In the genomic region with DNA sequence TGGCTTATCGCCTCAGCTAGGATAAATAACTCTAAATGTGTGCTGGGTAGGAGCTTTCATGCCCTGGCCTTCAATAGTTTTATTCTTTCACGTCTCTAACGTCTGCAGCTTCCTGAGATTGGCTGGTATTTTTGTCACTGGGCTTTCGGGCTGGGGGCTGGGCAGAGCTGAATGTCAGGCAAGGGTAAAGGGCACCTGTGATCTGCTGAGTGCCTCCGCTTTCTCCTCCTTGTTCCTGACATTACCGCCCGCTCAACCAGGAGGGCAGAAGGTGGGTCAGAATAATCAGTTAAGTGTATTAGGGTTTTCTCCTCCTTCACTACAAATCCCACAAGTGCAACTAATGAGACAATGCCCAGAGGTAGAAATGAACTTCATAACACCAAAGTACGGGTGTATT, we compare ENCODE assay signal across 18 cellular contexts.
DNase-seq lines count a peak whose midpoint lies in the region; ATAC-seq and TF ChIP-seq lines count a peak whose summit lies in the region.
"Had no signal": no experiment of that assay in that cellular context is flagged by ENCODE, and none has a peak within 500 bp of the region (broad histone marks: within the 10 kb centered on the region; RNA-seq: fewer than 3 reads in every experiment).

No MANE protein-coding gene starts in this region.

- H3K4me1 Mint-ChIP-seq in WTC11, result peaks cover 72% of the 10 kb centered on the region
- no peaks in the 10 kb centered on the region for H3K4me1 Mint-ChIP-seq in stimulated activated naive B cell treated with anti-CD40 and anti-IgM and Interleukin-4, amounts not matched to agents 10 μg/mL and 1 μg/mL and 100 μg/mL, for 72 hours
- no peaks in the 10 kb centered on the region for H3K4me1 Mint-ChIP-seq in T-cell
- H3K4me1 Mint-ChIP-seq: activated naive CD8-positive, alpha-beta T cell treated with anti-CD3 and anti-CD28 coated beads, Interleukin-2, amount 50 U/mL, for 24 hours; stimulated activated naive CD8-positive, alpha-beta T cell treated with anti-CD3 and anti-CD28 coated beads, Interleukin-15, amount 100 ng/mL, for 72 hours had no signal

- in situ Hi-C loops in gastrocnemius medialis (cut with MboI; ENCODE audit: low sequenced_read_pairs in 4 of 4), result no loop called here

- no peak for DNase-seq in WTC11 (ENCODE audit: low spot score)
- DNase-seq in left kidney (ENCODE audit: low read depth, low spot score), result peak; percentile 60
- DNase-seq in gastrocnemius medialis, result no peak
- DNase-seq in stimulated activated naive B cell treated with anti-CD40 and anti-IgM and Interleukin-4, amounts not matched to agents 10 μg/mL and 1 μg/mL and 100 μg/mL, for 72 hours, result no peak
- no peak for DNase-seq in T-cell
- DNase-seq: activated naive CD8-positive, alpha-beta T cell treated with anti-CD3 and anti-CD28 coated beads, Interleukin-2, amount 50 U/mL, for 24 hours; dorsolateral prefrontal cortex; GOT3; KBM-7; MV-4-11; NCI-H1930; NCI-H748 treated with DMSO at 0.1 percent for 48 hours; stimulated activated naive CD8-positive, alpha-beta T cell treated with anti-CD3 and anti-CD28 coated beads, Interleukin-15, amount 100 ng/mL, for 72 hours had no signal

- H3K9me3 Mint-ChIP-seq in WTC11 (peaks cover 21% of the 10 kb centered on the region), T-cell (no peaks in the 10 kb centered on the region)
- no peaks in the 10 kb centered on the region for H3K9me3 Mint-ChIP-seq in stimulated activated naive B cell treated with anti-CD40 and anti-IgM and Interleukin-4, amounts not matched to agents 10 μg/mL and 1 μg/mL and 100 μg/mL, for 72 hours
- H3K9me3 Mint-ChIP-seq: activated naive CD8-positive, alpha-beta T cell treated with anti-CD3 and anti-CD28 coated beads, Interleukin-2, amount 50 U/mL, for 24 hours; activated T-helper 1 cell treated with anti-CD3 and anti-CD28 coated beads, Interleukin-12 subunit alpha, Interleukin-12 subunit beta, Interleukin-2, Interleukin-4 antibody, amounts not matched to agents 30 ng/mL and 10 ng/mL and 1 ng/mL, durations not matched to agents 14 hours and 24 hours and 36 hours; stimulated activated naive CD8-positive, alpha-beta T cell treated with anti-CD3 and anti-CD28 coated beads, Interleukin-15, amount 100 ng/mL, for 72 hours had no signal

- POLR2A ChIA-PET in WTC11 (lab: Charles Lee), result no interaction called here
- POLR2A ChIA-PET in T-cell (lab: Charles Lee), result no interaction called here

- CTCF ChIA-PET in WTC11 (lab: Charles Lee), result interaction anchor here (0.7 to 1.2 kb wide), 3 partner anchors 13 to 394 kb away, joined by 3 to 4 read pairs (median 3); no protein-coding TSS in a partner anchor
- CTCF ChIA-PET in T-cell (lab: Charles Lee), result no interaction called here

- H3K4me3 Mint-ChIP-seq in WTC11 (peak overlapping the region; percentile 6; the same call in 1 of the 2 replicates), T-cell (no peak overlapping the region)
- H3K4me3 Mint-ChIP-seq in stimulated activated naive B cell treated with anti-CD40 and anti-IgM and Interleukin-4, amounts not matched to agents 10 μg/mL and 1 μg/mL and 100 μg/mL, for 72 hours, result no peak overlapping the region
- H3K4me3 Mint-ChIP-seq: activated naive CD8-positive, alpha-beta T cell treated with anti-CD3 and anti-CD28 coated beads, Interleukin-2, amount 50 U/mL, for 24 hours; activated T-helper 1 cell treated with anti-CD3 and anti-CD28 coated beads, Interleukin-12 subunit alpha, Interleukin-12 subunit beta, Interleukin-2, Interleukin-4 antibody, amounts not matched to agents 30 ng/mL and 10 ng/mL and 1 ng/mL, durations not matched to agents 14 hours and 24 hours and 36 hours; stimulated activated naive CD8-positive, alpha-beta T cell treated with anti-CD3 and anti-CD28 coated beads, Interleukin-15, amount 100 ng/mL, for 72 hours had no signal

- H3K4me3 ChIP-seq in HUES64 (ENCODE audit: low read length), result no peak overlapping the region
- peak overlapping the region in 2 of 4 donors; percentile 19 to 25 for H3K4me3 ChIP-seq in gastrocnemius medialis
- H3K4me3 ChIP-seq: SJSA1 had no signal

- no peaks in the 10 kb centered on the region for H3K27me3 Mint-ChIP-seq in WTC11 (ENCODE audit: low read depth)
- H3K27me3 Mint-ChIP-seq in stimulated activated naive B cell treated with anti-CD40 and anti-IgM and Interleukin-4, amounts not matched to agents 10 μg/mL and 1 μg/mL and 100 μg/mL, for 72 hours, result peaks cover 0 to 5% of the 10 kb centered on the region in 2 donors
- H3K27me3 Mint-ChIP-seq in T-cell, result peaks cover 4% of the 10 kb centered on the region in 2 donors
- H3K27me3 Mint-ChIP-seq: stimulated activated naive CD8-positive, alpha-beta T cell treated with anti-CD3 and anti-CD28 coated beads, Interleukin-15, amount 100 ng/mL, for 72 hours had no signal

- ATAC-seq in WTC11 (peak; percentile 16), gastrocnemius medialis (peak in 1 of 2 donors; percentile 50), HG03095 (IDR thresholded peaks at IDR 0.05; ENCODE audit: unreplicated experiment) (no peak), T-cell (replicated peaks in 1 of 4) (no peak)
- ATAC-seq in stimulated activated naive B cell treated with anti-CD40 and anti-IgM and Interleukin-4, amounts not matched to agents 10 μg/mL and 1 μg/mL and 100 μg/mL, for 72 hours (replicated peaks), result no peak
- ATAC-seq: activated CD4-positive, CD25-positive, alpha-beta regulatory T cell treated with anti-CD3 and anti-CD28 coated beads, Interleukin-2, amount 50 U/mL, for 24 hours; activated naive CD8-positive, alpha-beta T cell treated with anti-CD3 and anti-CD28 coated beads, Interleukin-2, amount 50 U/mL, for 24 hours; stimulated activated naive CD8-positive, alpha-beta T cell treated with anti-CD3 and anti-CD28 coated beads, Interleukin-15, amount 100 ng/mL, for 72 hours had no signal

- no peak overlapping the region for H3K9ac ChIP-seq in HUES64 (ENCODE audit: low read depth, low read length)

- H3K36me3 ChIP-seq in HUES64 (ENCODE audit: insufficient read depth, low read length), result no peaks in the 10 kb centered on the region
- no peaks in the 10 kb centered on the region for H3K36me3 ChIP-seq in gastrocnemius medialis
- H3K36me3 ChIP-seq: SJSA1 had no signal

- H3K27ac ChIP-seq in HUES64 (ENCODE audit: low read depth, low read length) (peak overlapping the region; percentile 55), gastrocnemius medialis (peak overlapping the region; percentile 3 to 80 (median 30))

- H3K9me3 ChIP-seq in HUES64 (ENCODE audit: insufficient read depth, low read depth, low read length) (no peaks in the 10 kb centered on the region), gastrocnemius medialis (no peaks in the 10 kb centered on the region)
- H3K9me3 ChIP-seq: SJSA1 had no signal

- H3K27ac Mint-ChIP-seq in WTC11 (peak overlapping the region; percentile 78), T-cell (no peak overlapping the region)
- no peak overlapping the region for H3K27ac Mint-ChIP-seq in stimulated activated naive B cell treated with anti-CD40 and anti-IgM and Interleukin-4, amounts not matched to agents 10 μg/mL and 1 μg/mL and 100 μg/mL, for 72 hours
- H3K27ac Mint-ChIP-seq: activated naive CD8-positive, alpha-beta T cell treated with anti-CD3 and anti-CD28 coated beads, Interleukin-2, amount 50 U/mL, for 24 hours; activated T-helper 1 cell treated with anti-CD3 and anti-CD28 coated beads, Interleukin-12 subunit alpha, Interleukin-12 subunit beta, Interleukin-2, Interleukin-4 antibody, amounts not matched to agents 30 ng/mL and 10 ng/mL and 1 ng/mL, durations not matched to agents 14 hours and 24 hours and 36 hours; stimulated activated naive CD8-positive, alpha-beta T cell treated with anti-CD3 and anti-CD28 coated beads, Interleukin-15, amount 100 ng/mL, for 72 hours had no signal

- no peak for TF ChIP-seq POLR2A in gastrocnemius medialis (IDR thresholded peaks at IDR 0.05)

- intact Hi-C loops in gastrocnemius medialis (cut with DNase I; ENCODE audit: low total_unique reads), result no loop called here

- TF ChIP-seq CTCF in WTC11 (IDR thresholded peaks at IDR 0.05) (no peak), gastrocnemius medialis (IDR thresholded peaks at IDR 0.05 in 4 of 5, conservative IDR thresholded peaks at IDR 0.05 in 1 of 5) (no peak)

- H3K4me1 ChIP-seq in HUES64 (ENCODE audit: insufficient read depth, low read length) (peaks cover 78% of the 10 kb centered on the region), gastrocnemius medialis (peaks cover 15 to 47% of the 10 kb centered on the region in 2 donors)

- 45% methylated on average over 5 of the region's 8 CpGs for WGBS in HUES64

- H3K36me3 Mint-ChIP-seq in WTC11, result peaks cover 17% of the 10 kb centered on the region
- no peaks in the 10 kb centered on the region for H3K36me3 Mint-ChIP-seq in stimulated activated naive B cell treated with anti-CD40 and anti-IgM and Interleukin-4, amounts not matched to agents 10 μg/mL and 1 μg/mL and 100 μg/mL, for 72 hours
- peaks cover 5% of the 10 kb centered on the region for H3K36me3 Mint-ChIP-seq in T-cell

- H3K27me3 ChIP-seq in HUES64 (ENCODE audit: insufficient read depth, low read length), result no peaks in the 10 kb centered on the region; the same call in 1 of the 2 replicates
- no peaks in the 10 kb centered on the region for H3K27me3 ChIP-seq in gastrocnemius medialis
- H3K27me3 ChIP-seq: dorsolateral prefrontal cortex, SJSA1 had no signal

TF ChIP-seq in WTC11, 78 proteins besides CTCF, POLR2A, EP300 and RAD21:
- TF ChIP-seq TCF7 (CRISPR knock-in tag; IDR thresholded peaks at IDR 0.05; ENCODE audit: low read depth) (no peak), GRHL2 (CRISPR knock-in tag; IDR thresholded peaks at IDR 0.05; ENCODE audit: insufficient replicate concordance, severe bottlenecking) (no peak), EMX1 (CRISPR knock-in tag; IDR thresholded peaks at IDR 0.05) (no peak), ZBTB21 (CRISPR knock-in tag; IDR thresholded peaks at IDR 0.05; ENCODE audit: borderline replicate concordance) (no peak)
TF ChIP-seq in WTC11: peak in this region for 0.
